Comparison of ENCODE assay signal across 9 cellular contexts in the genomic region with DNA sequence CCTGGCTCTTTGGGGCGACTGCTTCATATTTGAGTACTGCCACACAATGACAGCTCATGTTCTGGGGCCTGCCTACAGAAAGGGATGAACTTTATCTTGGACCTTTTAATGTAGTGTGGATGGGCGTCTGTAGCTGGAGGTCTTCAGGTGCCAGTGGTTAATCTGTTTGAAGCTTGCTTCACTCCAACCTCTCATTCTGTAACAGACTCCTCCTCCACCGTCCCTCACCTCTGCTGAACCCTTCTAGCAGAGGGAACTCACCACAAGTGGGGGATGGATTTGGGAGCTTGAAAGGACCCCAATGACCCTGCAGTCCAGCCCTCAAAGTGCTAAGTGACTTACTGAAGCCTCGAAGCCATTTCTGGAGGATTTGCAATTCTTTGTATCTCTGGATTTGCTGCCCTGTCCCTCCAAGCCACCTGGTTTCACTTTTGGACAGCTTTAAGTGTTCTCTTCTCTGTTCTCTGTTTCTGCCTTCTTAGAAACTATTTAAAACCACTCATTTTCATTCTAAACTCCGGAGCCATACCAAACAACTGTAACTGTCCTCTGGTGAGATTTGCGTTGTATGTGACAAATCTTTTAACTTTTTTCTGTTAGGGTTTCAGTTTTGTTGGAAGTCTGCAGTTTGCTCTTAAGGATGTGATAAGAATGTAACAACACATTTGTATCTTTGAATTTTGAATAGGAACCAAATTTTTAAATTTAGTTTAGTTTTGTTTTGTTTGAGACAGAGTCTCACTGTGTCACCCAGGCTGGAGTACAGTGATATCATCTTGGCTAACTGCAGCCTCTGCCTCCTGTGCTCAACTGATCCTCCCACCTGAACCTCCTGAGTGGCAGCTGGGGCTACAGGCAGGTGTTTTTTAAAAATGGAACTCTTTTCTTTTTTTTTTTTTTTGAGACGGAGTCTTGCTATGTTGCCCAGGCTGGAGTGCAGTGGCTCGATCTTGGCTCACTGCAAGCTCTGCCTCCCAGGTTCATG. TPM values are rescaled to one million over a fixed set of nuclear protein-coding genes. Genes with fewer than 3 reads are reported as not detected.
DNase-seq lines count a peak whose midpoint lies in the region; ATAC-seq and TF ChIP-seq lines count a peak whose summit lies in the region.
"Had no signal": no experiment of that assay in that cellular context is flagged by ENCODE, and none has a peak within 500 bp of the region (broad histone marks: within the 10 kb centered on the region; RNA-seq: fewer than 3 reads in every experiment).

No MANE protein-coding gene starts in this region.

- H3K27me3 Mint-ChIP-seq in naive B cell (no peaks in the 10 kb centered on the region), WTC11 (ENCODE audit: low read depth) (0 out of 2 replicates have a peak, but pooled peaks cover 5% of the 10 kb centered on the region)

- ATAC-seq in GM18907 (IDR thresholded peaks at IDR 0.05; ENCODE audit: unreplicated experiment) (peak; percentile 84), GM21723 (IDR thresholded peaks at IDR 0.05; ENCODE audit: unreplicated experiment) (peak; percentile 96), HG03565 (IDR thresholded peaks at IDR 0.05; ENCODE audit: unreplicated experiment) (peak; percentile 68), naive B cell (ENCODE audit: low read depth in 2 of 2) (no peak), WTC11 (no peak)
- ATAC-seq: heart right ventricle had no signal

- CTCF ChIA-PET in WTC11 (lab: Charles Lee), result interaction anchor here (0.7 to 5.8 kb wide), 2 partner anchors 9 kb away, joined by 4 to 66 read pairs; no protein-coding TSS in a partner anchor

- peaks cover 15 to 19% (median 16%) of the 10 kb centered on the region in 3 donors for H3K4me1 Mint-ChIP-seq in naive B cell
- peaks cover 26% of the 10 kb centered on the region for H3K4me1 Mint-ChIP-seq in WTC11

- peak overlapping the region in 5 of 6 donors; percentile 22 to 75 (median 61) for H3K27ac Mint-ChIP-seq in naive B cell
- no peak overlapping the region for H3K27ac Mint-ChIP-seq in WTC11

- peak overlapping the region in 1 of 8 donors; percentile 15 for H3K4me3 Mint-ChIP-seq in naive B cell
- H3K4me3 Mint-ChIP-seq in WTC11, result no peak overlapping the region

- POLR2A ChIA-PET in WTC11 (lab: Charles Lee), result no interaction called here

- TF ChIP-seq CTCF in WTC11 (IDR thresholded peaks at IDR 0.05), result no peak

- no peaks in the 10 kb centered on the region for H3K9me3 Mint-ChIP-seq in naive B cell
- H3K9me3 Mint-ChIP-seq in WTC11, result peaks cover 16% of the 10 kb centered on the region

- H3K36me3 Mint-ChIP-seq in naive B cell (no peaks in the 10 kb centered on the region), WTC11 (peaks cover 7% of the 10 kb centered on the region)

- no peak for DNase-seq in naive B cell
- no peak for DNase-seq in T-helper 9 cell
- DNase-seq in WTC11 (ENCODE audit: low spot score), result no peak
- no peak for DNase-seq in pons (ENCODE audit: low spot score)
- DNase-seq in cerebellar nuclear complex (lab: John Stamatoyannopoulos, UW), result no peak
- DNase-seq: heart right ventricle had no signal

TF ChIP-seq in WTC11, 78 proteins besides CTCF, POLR2A, EP300 and RAD21:
- TF ChIP-seq ATF1 (CRISPR knock-in tag; IDR thresholded peaks at IDR 0.05) (no peak), FOXJ3 (CRISPR knock-in tag; IDR thresholded peaks at IDR 0.05; ENCODE audit: borderline replicate concordance) (no peak), NR3C1 (CRISPR knock-in tag; conservative IDR thresholded peaks at IDR 0.05; ENCODE audit: low read depth) (no peak)
TF ChIP-seq in WTC11: peak in this region for 0.

RNA-seq across cellular contexts. Expression of a gene that starts 37.0 kb away (rescaled TPM):
- polyA plus RNA-seq in naive B cell (ENCODE audit: low read depth in 6 of 6), result 10 to 100 TPM; 16.7 to 49.6 (median 31.2) TPM
- total RNA-seq in WTC11 (2021), result 3.3 to 4.8 TPM (median 4.4 TPM) in 3 replicates

RNA-seq across cellular contexts. Expression of a gene that starts 40.4 kb away (rescaled TPM):
- polyA plus RNA-seq in naive B cell (ENCODE audit: low read depth in 6 of 6), result 1 to 10 TPM; 2.7 to 8.1 (median 4.7) TPM
- 2.8 to 2.9 TPM (median 2.8 TPM) in 3 replicates for total RNA-seq in WTC11 (2021)

Comparison
In these comparisons a context has a peak if more than half of its experiments do, and no peak if none do; other contexts are left out.
1. ATAC-seq: peak in GM18907 (single experiment), GM21723 (single experiment) and HG03565 (single experiment); none in naive B cell (0 of 2) and WTC11 (single experiment).